ENCODE assay signal across 31 cellular contexts in the genomic region with DNA sequence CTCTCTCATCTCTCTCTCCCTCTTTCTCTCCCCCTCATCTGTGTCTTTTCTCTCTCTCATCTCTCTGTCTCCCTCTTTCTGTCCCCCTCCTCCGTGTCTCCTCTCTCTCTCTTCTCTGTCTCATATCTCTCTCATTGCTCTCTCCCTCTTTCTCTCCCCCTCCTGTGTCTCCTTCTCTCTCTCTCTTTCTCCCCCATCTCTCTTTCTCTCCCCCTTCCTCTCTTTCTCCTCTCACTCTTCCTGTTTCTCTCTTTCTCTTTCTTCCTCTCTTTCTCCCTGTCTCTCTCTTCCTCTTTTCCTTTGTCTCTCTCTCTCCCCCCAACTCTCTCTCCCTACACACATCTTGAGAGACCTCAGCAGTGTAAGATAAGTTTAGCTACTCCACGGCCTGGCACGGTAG. TPM values are rescaled to one million over a fixed set of nuclear protein-coding genes. Genes with fewer than 3 reads are reported as not detected.
"Had no signal": no experiment of that assay in that cellular context is flagged by ENCODE, and none has a peak within 500 bp of the region (broad histone marks: within the 10 kb centered on the region; RNA-seq: fewer than 3 reads in every experiment).

No MANE protein-coding gene starts in this region.

- ATAC-seq: activated CD8-positive, alpha-beta T cell treated with anti-CD3 and anti-CD28 coated beads for 36 hours; esophagus mucosa; foreskin keratinocyte; heart right ventricle; sciatic nerve; stimulated activated effector memory CD8-positive, alpha-beta T cell treated with anti-CD3 and anti-CD28 coated beads, Interleukin-12 subunit alpha, Interleukin-12 subunit beta, amount 100 ng/mL, for 72 hours had no signal

- H3K36me3 Mint-ChIP-seq: activated naive CD8-positive, alpha-beta T cell; stimulated activated effector memory CD8-positive, alpha-beta T cell treated with anti-CD3 and anti-CD28 coated beads, Interleukin-12 subunit alpha, Interleukin-12 subunit beta, amount 100 ng/mL, for 72 hours had no signal

- H3K4me3 Mint-ChIP-seq: activated CD4-positive, alpha-beta T cell treated with anti-CD3 and anti-CD28 coated beads, Interleukin-2, amount 10 ng/mL, durations not matched to agents 7 days and 5 days; activated CD8-positive, alpha-beta T cell treated with anti-CD3 and anti-CD28 coated beads for 36 hours; activated naive CD8-positive, alpha-beta T cell; stimulated activated effector memory CD8-positive, alpha-beta T cell treated with anti-CD3 and anti-CD28 coated beads, Interleukin-12 subunit alpha, Interleukin-12 subunit beta, amount 100 ng/mL, for 72 hours; stimulated activated naive CD8-positive, alpha-beta T cell treated with anti-CD3 and anti-CD28 coated beads, Interleukin-15, Interleukin-2, amounts not matched to agents 100 ng/mL and 50 ng/mL, for 24 hours; T-helper 1 cell treated with Interleukin-12 subunit alpha and Interleukin-12 subunit beta and Interleukin-4 antibody, amounts not matched to agents 30 μg/mL and 1 μg/mL, for 36 hours had no signal

- H3K4me3 ChIP-seq: colonic mucosa, dorsolateral prefrontal cortex, heart right ventricle, skin epidermis, thoracic aorta had no signal

- H3K4me1 ChIP-seq: colonic mucosa, foreskin keratinocyte had no signal

- H3K9me3 ChIP-seq: colonic mucosa, neutrophil, thoracic aorta, vagina had no signal

- H3K27ac Mint-ChIP-seq: activated CD4-positive, alpha-beta T cell treated with anti-CD3 and anti-CD28 coated beads, Interleukin-2, amount 10 ng/mL, durations not matched to agents 7 days and 5 days; activated CD8-positive, alpha-beta T cell treated with anti-CD3 and anti-CD28 coated beads for 36 hours; activated naive CD8-positive, alpha-beta T cell; nephron; progenitor cell of endocrine pancreas; stimulated activated effector memory CD8-positive, alpha-beta T cell treated with anti-CD3 and anti-CD28 coated beads, Interleukin-12 subunit alpha, Interleukin-12 subunit beta, amount 100 ng/mL, for 72 hours; stimulated activated naive CD8-positive, alpha-beta T cell treated with anti-CD3 and anti-CD28 coated beads, Interleukin-15, Interleukin-2, amounts not matched to agents 100 ng/mL and 50 ng/mL, for 24 hours; T-helper 1 cell treated with Interleukin-12 subunit alpha and Interleukin-12 subunit beta and Interleukin-4 antibody, amounts not matched to agents 30 μg/mL and 1 μg/mL, for 36 hours had no signal

- H3K27me3 ChIP-seq: vagina had no signal

- DNase-seq: activated CD4-positive, alpha-beta T cell treated with anti-CD3 and anti-CD28 coated beads, Interleukin-2, amount 10 ng/mL, durations not matched to agents 7 days and 5 days; activated CD4-positive, CD25-positive, alpha-beta regulatory T cell treated with anti-CD3 and anti-CD28 coated beads, Interleukin-2, amount 50 U/mL, for 72 hours; activated CD8-positive, alpha-beta T cell treated with anti-CD3 and anti-CD28 coated beads for 36 hours; activated naive CD4-positive, alpha-beta T cell treated with Interleukin-2 at 50 U/mL for 16 hours; activated T-cell treated with anti-CD3 and anti-CD28 coated beads, Interleukin-2, amount 50 U/mL, for 48 hours; anterior cingulate cortex; colonic mucosa; dorsolateral prefrontal cortex; effector memory CD4-positive, alpha-beta T cell; foreskin keratinocyte; heart right ventricle; stimulated activated CD4-positive, alpha-beta T cell treated with anti-CD3 and anti-CD28 coated beads, Interleukin-12 subunit alpha, Interleukin-12 subunit beta, amount 100 ng/mL, for 4 hours; stimulated activated CD4-positive, alpha-beta T cell treated with anti-CD3 and anti-CD28 coated beads, Interleukin-4, amount 100 ng/mL, for 1 hour; SW 1271; T-helper 9 cell; trophoblast cell; WERI-Rb-1 had no signal

- H3K9me3 Mint-ChIP-seq: activated CD4-positive, alpha-beta T cell treated with anti-CD3 and anti-CD28 coated beads, Interleukin-2, amount 10 ng/mL, durations not matched to agents 7 days and 5 days; activated CD8-positive, alpha-beta T cell treated with anti-CD3 and anti-CD28 coated beads for 36 hours; nephron; stimulated activated effector memory CD8-positive, alpha-beta T cell treated with anti-CD3 and anti-CD28 coated beads, Interleukin-12 subunit alpha, Interleukin-12 subunit beta, amount 100 ng/mL, for 72 hours; stimulated activated naive CD8-positive, alpha-beta T cell treated with anti-CD3 and anti-CD28 coated beads, Interleukin-15, Interleukin-2, amounts not matched to agents 100 ng/mL and 50 ng/mL, for 24 hours; T-helper 1 cell treated with Interleukin-12 subunit alpha and Interleukin-12 subunit beta and Interleukin-4 antibody, amounts not matched to agents 30 μg/mL and 1 μg/mL, for 36 hours had no signal

- H3K36me3 ChIP-seq: colonic mucosa, heart right ventricle, neutrophil, thoracic aorta, vagina, WERI-Rb-1 had no signal

- H3K27ac ChIP-seq: colonic mucosa, dorsolateral prefrontal cortex, foreskin keratinocyte, heart right ventricle, neutrophil, thoracic aorta, vagina, WERI-Rb-1 had no signal

RNA-seq across cellular contexts. Expression of a gene that starts 29.8 kb away (rescaled TPM):
- total RNA-seq: bronchial epithelial cell, subcutaneous adipose tissue, thoracic aorta had no signal
